ENCODE assay signal across 8 cellular contexts in the genomic region with DNA sequence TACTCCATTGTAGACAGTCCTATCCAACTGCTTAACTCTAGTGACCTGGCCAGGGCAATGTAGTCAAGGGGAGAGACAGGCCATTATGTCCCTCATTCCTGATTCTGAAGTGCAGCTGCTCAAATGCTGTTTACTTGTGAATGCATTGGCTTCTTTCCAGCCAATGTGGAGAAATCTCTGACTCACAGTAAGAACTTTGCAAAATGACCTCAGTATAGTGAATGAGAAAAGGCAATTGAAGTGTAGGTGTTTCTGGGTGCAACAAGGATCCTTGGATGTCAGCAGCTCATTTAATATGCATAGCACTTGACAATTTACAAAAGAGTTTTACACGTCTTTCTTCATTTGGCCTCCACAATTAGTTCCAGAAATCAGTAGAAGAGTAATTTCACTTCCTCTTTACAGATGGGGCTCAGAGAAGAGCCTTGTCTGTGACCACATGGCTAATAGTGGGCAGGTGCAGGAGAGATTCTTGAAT.
DNase-seq lines count a peak whose midpoint lies in the region; ATAC-seq and TF ChIP-seq lines count a peak whose summit lies in the region.

No MANE protein-coding gene starts in this region.

- H3K27ac Mint-ChIP-seq in Calu3 (ENCODE audit: unreplicated experiment) (no peak overlapping the region), H9 (no peak overlapping the region)

- no peaks in the 10 kb centered on the region for H3K79me1 ChIP-seq in H9 (ENCODE audit: insufficient read depth, low read depth, low read length, poor library complexity, severe bottlenecking)

- TF ChIP-seq CTCF in gastrocnemius medialis (IDR thresholded peaks at IDR 0.05 in 4 of 5, conservative IDR thresholded peaks at IDR 0.05 in 1 of 5): no peak
- TF ChIP-seq CTCF in Calu3 (IDR thresholded peaks at IDR 0.05; ENCODE audit: unreplicated experiment): no peak
- no peak for TF ChIP-seq CTCF in H9 (conservative IDR thresholded peaks at IDR 0.05)

- H3K4me1 ChIP-seq in gastrocnemius medialis: peaks cover 0 to 9% of the 10 kb centered on the region in 2 donors
- H3K4me1 ChIP-seq in HAP-1: no peaks in the 10 kb centered on the region
- no peaks in the 10 kb centered on the region for H3K4me1 ChIP-seq in H9 (ENCODE audit: insufficient read depth, low read length)

- H3K56ac ChIP-seq in H9 (ENCODE audit: insufficient read length, low read depth, low read length): no peak overlapping the region

- in situ Hi-C loops in gastrocnemius medialis (cut with MboI; ENCODE audit: low sequenced_read_pairs in 4 of 4): no loop called here
- in situ Hi-C loops in HAP-1 (cut with MboI; ENCODE audit: low sequenced_read_pairs): no loop called here

- H3K4me2 ChIP-seq in H9 (ENCODE audit: insufficient read depth, insufficient read length, low read length): no peak overlapping the region

- H4K5ac ChIP-seq in H9 (ENCODE audit: insufficient read length, low read depth, low read length): no peak overlapping the region

- DNase-seq in RPMI8226 (peak; percentile 45), gastrocnemius medialis (peak; percentile 22 to 25), Calu3 (no peak), NCI-H2227 (lab: John Stamatoyannopoulos, UW; ENCODE audit: unreplicated experiment) (no peak), HAP-1 (ENCODE audit: low spot score in 2 of 2) (no peak), H9 (no peak)

- no peak overlapping the region for H3K14ac ChIP-seq in H9 (ENCODE audit: insufficient read depth, low read length)

- H3K4me1 Mint-ChIP-seq in Calu3 (ENCODE audit: low read depth, unreplicated experiment): no peaks in the 10 kb centered on the region
- H3K4me1 Mint-ChIP-seq in H9: peaks cover 47 to 53% of the 10 kb centered on the region in 2 experiments

- CTCF ChIA-PET in Calu3 (lab: Charles Lee): no interaction called here

- no peak for TF ChIP-seq POLR2A in gastrocnemius medialis (IDR thresholded peaks at IDR 0.05)

- no peaks in the 10 kb centered on the region for H3K79me2 ChIP-seq in H9 (ENCODE audit: insufficient read depth, low read length)

- H2AK5ac ChIP-seq in H9 (ENCODE audit: insufficient read length, low read length): no peak overlapping the region

- BruUV-seq in Calu3 (replicated peaks; lab: Mats Ljungman, UMichigan): no TSS peak

- ATAC-seq in GM19324 (IDR thresholded peaks at IDR 0.05; ENCODE audit: low FRiP score, unreplicated experiment): peak; percentile 98
- ATAC-seq in HG02981 (IDR thresholded peaks at IDR 0.05; ENCODE audit: unreplicated experiment): peak; percentile 98
- peak; percentile 64 to 73 for ATAC-seq in gastrocnemius medialis

- H2BK20ac ChIP-seq in H9 (ENCODE audit: low read depth, low read length, poor library complexity, severe bottlenecking): no peak overlapping the region

- H4K8ac ChIP-seq in H9 (replicated peaks; ENCODE audit: insufficient read length, low read depth, low read length): no peak overlapping the region

- H3K18ac ChIP-seq in H9 (ENCODE audit: insufficient read length, low read depth, low read length): no peak overlapping the region

- H3K23ac ChIP-seq in H9 (ENCODE audit: insufficient read length, low read depth, low read length): no peak overlapping the region

- no peaks in the 10 kb centered on the region for H3K36me3 ChIP-seq in gastrocnemius medialis
- no peaks in the 10 kb centered on the region for H3K36me3 ChIP-seq in HAP-1 (replicated peaks)

- peaks cover 41% of the 10 kb centered on the region for H3K27me3 Mint-ChIP-seq in Calu3 (ENCODE audit: unreplicated experiment)
- H3K27me3 Mint-ChIP-seq in H9 (ENCODE audit: low read depth): peaks cover 15% of the 10 kb centered on the region

- no peak overlapping the region for H3K4ac ChIP-seq in H9 (ENCODE audit: low read depth, low read length)

- H4K91ac ChIP-seq in H9 (ENCODE audit: insufficient read length, low read depth, low read length): no peak overlapping the region

- peak overlapping the region; percentile 41 to 59 (median 52) for H3K27ac ChIP-seq in gastrocnemius medialis
- H3K27ac ChIP-seq in H9 (ENCODE audit: insufficient read length, low read depth, low read length): no peak overlapping the region

- H4K20me1 ChIP-seq in H9 (ENCODE audit: control insufficient read depth, insufficient read depth, insufficient read length): no peaks in the 10 kb centered on the region

- no peak overlapping the region for H2BK15ac ChIP-seq in H9 (ENCODE audit: low read depth, low read length)

- H3K36me3 Mint-ChIP-seq in Calu3 (ENCODE audit: insufficient read depth, unreplicated experiment): no peaks in the 10 kb centered on the region
- peaks cover 0 to 3% (median 0%) of the 10 kb centered on the region in 3 experiments; a peak in 1 of 7 replicates for H3K36me3 Mint-ChIP-seq in H9 (ENCODE audit: insufficient read depth in 1 of 3, low read depth in 3 of 3)

- H2BK5ac ChIP-seq in H9 (ENCODE audit: insufficient read length, low read length): no peak overlapping the region

- H3K27me3 ChIP-seq in gastrocnemius medialis: no peaks in the 10 kb centered on the region
- no peaks in the 10 kb centered on the region for H3K27me3 ChIP-seq in HAP-1 (ENCODE audit: low read depth)
- no peaks in the 10 kb centered on the region for H3K27me3 ChIP-seq in H9 (ENCODE audit: insufficient read depth, low read length)

- H3K4me3 Mint-ChIP-seq in Calu3 (ENCODE audit: low read depth, unreplicated experiment): no peak overlapping the region
- H3K4me3 Mint-ChIP-seq in H9: no peak overlapping the region

- H2AFZ ChIP-seq in H9 (ENCODE audit: low read length): no peak overlapping the region

- H3K9me3 Mint-ChIP-seq in Calu3 (ENCODE audit: low read depth, unreplicated experiment) (no peaks in the 10 kb centered on the region), H9 (no peaks in the 10 kb centered on the region; a peak in 2 of 5 replicates)

- no peak overlapping the region for H2BK12ac ChIP-seq in H9 (ENCODE audit: insufficient read length, low read depth, low read length)

- no peak overlapping the region for H3T11ph ChIP-seq in H9 (ENCODE audit: low read length)

- no peak overlapping the region for H2BK120ac ChIP-seq in H9 (ENCODE audit: low read depth, low read length, poor library complexity, severe bottlenecking)

- H3K9ac ChIP-seq in H9 (ENCODE audit: extremely low read depth, insufficient read length, low read length): no peak overlapping the region

- no peaks in the 10 kb centered on the region for H3K9me3 ChIP-seq in gastrocnemius medialis
- no peaks in the 10 kb centered on the region for H3K9me3 ChIP-seq in HAP-1
- no peaks in the 10 kb centered on the region for H3K9me3 ChIP-seq in H9 (ENCODE audit: control insufficient read depth, low read depth, low read length)

- intact Hi-C loops in gastrocnemius medialis (cut with DNase I; ENCODE audit: low total_unique reads) (no loop called here), Calu3 (cut with micrococcal nuclease; ENCODE audit: unreplicated experiment) (no loop called here)

- WGBS in H9 (ENCODE audit: extremely low coverage, insufficient read length, low lambda C conversion rate): no CpG with 5 or more reads among the region's 1 CpG

- no peaks in the 10 kb centered on the region for H3K23me2 ChIP-seq in H9 (ENCODE audit: insufficient read length, low read depth, low read length, poor library complexity, severe bottlenecking)

- H3K4me3 ChIP-seq in gastrocnemius medialis (no peak overlapping the region), HAP-1 (no peak overlapping the region)

Comparison
In these comparisons a context has a peak if more than half of its experiments do, and no peak if none do; other contexts are left out.
1. DNase-seq: peak in RPMI8226 (single experiment) and gastrocnemius medialis (2 of 2); none in Calu3 (single experiment), NCI-H2227 (single experiment), HAP-1 (0 of 2) and H9 (single experiment).
2. Peak in every context shown above with its lines, with median percentiles within 50 percentile points of each other: ATAC-seq.